19 cellular contexts compared by ENCODE assay signal in genomic region chr19:5937550-5937949, GRCh38. TPM values are rescaled to one million over a fixed set of nuclear protein-coding genes. Genes with fewer than 3 reads are reported as not detected.
A peak's percentile ranks its signal among the peaks of the same experiment; 100 is the strongest.
DNase-seq lines count a peak whose midpoint lies in the region; ATAC-seq and TF ChIP-seq lines count a peak whose summit lies in the region.
"Had no signal": no experiment of that assay in that cellular context is flagged by ENCODE, and none has a peak within 500 bp of the region (broad histone marks: within the 10 kb centered on the region; RNA-seq: fewer than 3 reads in every experiment).

No MANE protein-coding gene starts in this region.

- H3K27ac Mint-ChIP-seq in nephron progenitor cell: peak overlapping the region; percentile 98
- H3K27ac Mint-ChIP-seq: GM23338 had no signal

- H3K9me3 ChIP-seq in cardiac muscle cell (ENCODE audit: low read depth) (no peaks in the 10 kb centered on the region), heart left ventricle (no peaks in the 10 kb centered on the region), breast epithelium (no peaks in the 10 kb centered on the region)
- H3K9me3 ChIP-seq: A549 had no signal

- H3K27me3 Mint-ChIP-seq in nephron progenitor cell (ENCODE audit: low read depth, poor library complexity): no peaks in the 10 kb centered on the region
- H3K27me3 Mint-ChIP-seq: CD4-positive, alpha-beta memory T cell had no signal

- H3K4me3 ChIP-seq in cardiac muscle cell (no peak overlapping the region), heart left ventricle (no peak overlapping the region), breast epithelium (no peak overlapping the region)
- H3K4me3 ChIP-seq: A549, GM23338, PC-9 had no signal

- H3K9me3 Mint-ChIP-seq in nephron progenitor cell: no peaks in the 10 kb centered on the region
- H3K9me3 Mint-ChIP-seq: CD4-positive, alpha-beta memory T cell; GM23338 had no signal

- H3K4me1 ChIP-seq in cardiac muscle cell (ENCODE audit: low read depth): no peaks in the 10 kb centered on the region
- H3K4me1 ChIP-seq in heart left ventricle: peaks cover 2 to 55% (median 21%) of the 10 kb centered on the region in 12 donors
- no peaks in the 10 kb centered on the region for H3K4me1 ChIP-seq in breast epithelium
- H3K4me1 ChIP-seq: A549 had no signal

- TF ChIP-seq POLR2A in heart left ventricle (IDR thresholded peaks at IDR 0.05) (no peak), breast epithelium (IDR thresholded peaks at IDR 0.05) (no peak)

- peaks cover 14% of the 10 kb centered on the region for H3K36me3 ChIP-seq in cardiac muscle cell
- H3K36me3 ChIP-seq in heart left ventricle: peaks cover 0 to 76% (median 53%) of the 10 kb centered on the region in 9 donors
- no peaks in the 10 kb centered on the region for H3K36me3 ChIP-seq in breast epithelium

- H3K27ac ChIP-seq in cardiac muscle cell (peak overlapping the region; percentile 45), heart left ventricle (peak overlapping the region in 1 of 12 donors; percentile 32), VCaP (peak overlapping the region; percentile 70), breast epithelium (no peak overlapping the region)
- H3K27ac ChIP-seq: A549, PC-9 had no signal

- H3K4me3 Mint-ChIP-seq in nephron progenitor cell: no peak overlapping the region
- H3K4me3 Mint-ChIP-seq: GM23338 had no signal

- DNase-seq in cardiac muscle cell (ENCODE audit: low read depth in 1 of 2, low spot score in 1 of 2) (no peak), heart left ventricle (no peak), nephron progenitor cell (no peak), breast epithelium (ENCODE audit: low spot score in 2 of 2) (no peak), sciatic nerve (ENCODE audit: low spot score) (no peak), RKO (ENCODE audit: low spot score) (no peak)
- DNase-seq: CD4-positive, alpha-beta memory T cell; GDM1; MM.1S; NCI-H1105 treated with DMSO at 0.1 percent for 48 hours; NCI-H187; NCI-H2171; NCI-H774; PC-9; Right ventricle myocardium superior had no signal

- H3K27me3 ChIP-seq in cardiac muscle cell: no peaks in the 10 kb centered on the region
- no peaks in the 10 kb centered on the region for H3K27me3 ChIP-seq in heart left ventricle
- H3K27me3 ChIP-seq in breast epithelium: no peaks in the 10 kb centered on the region

- H3K4me1 Mint-ChIP-seq in nephron progenitor cell: peaks cover 93% of the 10 kb centered on the region

- ATAC-seq in heart left ventricle (no peak), sciatic nerve (no peak), GM18907 (IDR thresholded peaks at IDR 0.05; ENCODE audit: unreplicated experiment) (no peak)
- ATAC-seq: A549, GM23338 had no signal

- TF ChIP-seq CTCF in cardiac muscle cell (IDR thresholded peaks at IDR 0.05; ENCODE audit: low read depth, low read length) (no peak), heart left ventricle (IDR thresholded peaks at IDR 0.05) (no peak), VCaP (conservative IDR thresholded peaks at IDR 0.05) (no peak), nephron progenitor cell (IDR thresholded peaks at IDR 0.05) (no peak), breast epithelium (IDR thresholded peaks at IDR 0.05) (no peak)

- 85 to 86% (median 85%) methylated on average over 10 of the region's 10 CpGs for WGBS in heart left ventricle, 4 donors

- intact Hi-C loops in heart left ventricle (cut with DNase I): no loop called here
- intact Hi-C loops in breast epithelium (cut with DNase I; ENCODE audit: low total_unique reads): no loop called here
- intact Hi-C loops in sciatic nerve (cut with DNase I): no loop called here

- H3K36me3 Mint-ChIP-seq in nephron progenitor cell (ENCODE audit: low read depth): peaks cover 49% of the 10 kb centered on the region

RNA-seq across cellular contexts. Expression of gene CAPS, which starts 23.5 kb away (rescaled TPM):
- 14.4 and 23.6 TPM in 2 replicates for total RNA-seq in cardiac muscle cell
- 14.1 and 17.7 TPM in 2 replicates for polyA plus RNA-seq in cardiac muscle cell
- 1 to 10 TPM; 1.2 to 6.2 (median 3.3) TPM for total RNA-seq in heart left ventricle
- polyA plus RNA-seq in heart left ventricle: 1 to 10 TPM; 2.4 to 4.8 TPM
- 10 to 100 TPM in 2 of 3 donors, 1 to 10 TPM in 1; 9.4 to 19.0 (median 16.4) TPM for total RNA-seq in breast epithelium
- 80.2 TPM for total RNA-seq in sciatic nerve

RNA-seq across cellular contexts. Expression of gene VMAC, which starts 32.9 kb away (rescaled TPM):
- 13.0 and 23.1 TPM in 2 replicates for total RNA-seq in cardiac muscle cell
- 3.9 and 6.2 TPM in 2 replicates for polyA plus RNA-seq in cardiac muscle cell
- total RNA-seq in heart left ventricle: 1 to 10 TPM; 1.7 to 3.9 (median 2.3) TPM
- 1 to 10 TPM; 1.3 to 3.8 TPM for polyA plus RNA-seq in heart left ventricle
- 10 to 100 TPM in 1 of 3 donors, 1 to 10 TPM in 2; 6.1 to 11.8 (median 9.2) TPM for total RNA-seq in breast epithelium
- total RNA-seq in sciatic nerve: 7.1 TPM

RNA-seq across cellular contexts. Expression of gene NDUFA11, which starts 34.0 kb away (rescaled TPM):
- total RNA-seq in cardiac muscle cell: 295 and 485 TPM in 2 replicates
- 738 and 760 TPM in 2 replicates for polyA plus RNA-seq in cardiac muscle cell
- total RNA-seq in heart left ventricle: 100 to 1,000 TPM; 388 to 533 (median 476) TPM
- polyA plus RNA-seq in heart left ventricle: 100 to 1,000 TPM; 791 to 945 TPM
- 100 to 1,000 TPM; 186 to 278 (median 186) TPM for total RNA-seq in breast epithelium
- total RNA-seq in sciatic nerve: 134 TPM

RNA-seq across cellular contexts. Expression of gene RANBP3, which starts 40.4 kb away (rescaled TPM):
- total RNA-seq in cardiac muscle cell (102 and 108 TPM in 2 replicates), heart left ventricle (10 to 100 TPM; 48.9 to 80.7 (median 58.0) TPM), breast epithelium (10 to 100 TPM; 54.4 to 66.2 (median 64.9) TPM), sciatic nerve (76.3 TPM)
- polyA plus RNA-seq in cardiac muscle cell (17.7 and 18.3 TPM in 2 replicates), heart left ventricle (10 to 100 TPM; 29.4 to 59.7 TPM)

Comparison
In these comparisons a context has a peak if more than half of its experiments do, and no peak if none do; other contexts are left out.
1. H3K27ac ChIP-seq: peak in cardiac muscle cell (single experiment) and VCaP (single experiment); none in breast epithelium (0 of 2).